1 cellular context compared by ENCODE assay signal in the genomic region with DNA sequence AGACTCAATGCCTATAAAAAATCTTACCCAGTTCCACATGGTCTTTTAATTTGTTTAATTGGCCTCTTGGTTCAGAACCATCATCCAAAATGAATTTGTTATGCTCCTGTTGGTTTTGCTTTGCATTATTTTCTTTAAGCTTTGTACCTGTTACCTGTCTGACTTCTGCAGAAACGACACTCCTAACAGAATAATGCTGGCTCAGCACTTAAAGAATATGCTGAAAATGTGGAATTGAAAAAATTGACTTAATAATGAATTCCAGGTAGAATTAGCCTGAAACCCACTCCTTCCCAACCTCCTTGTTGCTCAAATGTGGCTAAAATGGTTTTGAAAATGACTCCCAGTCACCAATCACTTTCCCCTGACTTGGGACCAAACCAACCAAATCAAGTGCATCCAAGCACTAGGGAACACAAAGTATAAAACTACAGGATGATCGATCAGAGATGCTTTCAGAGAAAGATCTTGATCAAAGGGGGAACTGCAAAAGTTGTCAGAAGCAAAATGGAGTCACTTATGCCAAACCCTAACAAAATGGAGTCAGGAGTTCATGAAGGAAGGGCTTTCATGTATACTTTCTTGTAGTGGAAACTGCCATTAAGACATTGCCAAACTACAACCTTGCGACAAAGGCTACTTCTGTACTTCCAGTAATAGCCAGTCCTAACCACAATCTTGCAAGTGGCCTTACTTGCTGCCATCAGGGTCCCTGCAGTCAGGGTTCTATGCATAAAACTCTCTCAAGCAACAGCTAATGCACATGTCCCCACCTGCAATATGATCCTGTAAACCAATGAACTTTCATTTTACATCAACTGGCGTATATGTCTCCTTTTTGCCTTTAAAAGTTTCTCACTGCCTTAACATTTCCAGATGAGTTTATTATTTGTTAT.
A peak's percentile ranks its signal among the peaks of the same experiment; 100 is the strongest.
TF ChIP-seq lines count a peak whose summit lies in the region.

No MANE protein-coding gene starts in this region.

TF ChIP-seq in K562, 482 proteins besides CTCF, POLR2A, EP300 and RAD21 (continued from another document and continues in another):
- TF ChIP-seq, protein P1, sequence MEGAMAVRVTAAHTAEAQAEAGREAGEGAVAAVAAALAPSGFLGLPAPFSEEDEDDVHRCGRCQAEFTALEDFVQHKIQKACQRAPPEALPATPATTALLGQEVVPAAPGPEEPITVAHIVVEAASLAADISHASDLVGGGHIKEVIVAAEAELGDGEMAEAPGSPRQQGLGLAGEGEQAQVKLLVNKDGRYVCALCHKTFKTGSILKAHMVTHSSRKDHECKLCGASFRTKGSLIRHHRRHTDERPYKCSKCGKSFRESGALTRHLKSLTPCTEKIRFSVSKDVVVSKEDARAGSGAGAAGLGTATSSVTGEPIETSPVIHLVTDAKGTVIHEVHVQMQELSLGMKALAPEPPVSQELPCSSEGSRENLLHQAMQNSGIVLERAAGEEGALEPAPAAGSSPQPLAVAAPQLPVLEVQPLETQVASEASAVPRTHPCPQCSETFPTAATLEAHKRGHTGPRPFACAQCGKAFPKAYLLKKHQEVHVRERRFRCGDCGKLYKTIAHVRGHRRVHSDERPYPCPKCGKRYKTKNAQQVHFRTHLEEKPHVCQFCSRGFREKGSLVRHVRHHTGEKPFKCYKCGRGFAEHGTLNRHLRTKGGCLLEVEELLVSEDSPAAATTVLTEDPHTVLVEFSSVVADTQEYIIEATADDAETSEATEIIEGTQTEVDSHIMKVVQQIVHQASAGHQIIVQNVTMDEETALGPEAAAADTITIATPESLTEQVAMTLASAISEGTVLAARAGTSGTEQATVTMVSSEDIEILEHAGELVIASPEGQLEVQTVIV (CRISPR knock-in tag; IDR thresholded peaks at IDR 0.05; ENCODE audit: borderline replicate concordance) = no peak
- TF ChIP-seq KAT7 (CRISPR knock-in tag; IDR thresholded peaks at IDR 0.05; ENCODE audit: borderline replicate concordance) = no peak
- no peak for TF ChIP-seq ZKSCAN3 (CRISPR knock-in tag; IDR thresholded peaks at IDR 0.05)
- no peak for TF ChIP-seq NFYB (IDR thresholded peaks at IDR 0.05; ENCODE audit: extremely low read depth, insufficient read length)
- TF ChIP-seq KLF16 (IDR thresholded peaks at IDR 0.05) = no peak
- TF ChIP-seq SMAD2 (IDR thresholded peaks at IDR 0.05; ENCODE audit: low read depth, low read length) = no peak
- TF ChIP-seq SMAD3 (CRISPR knock-in tag; conservative IDR thresholded peaks at IDR 0.05) = peak; percentile 94
- peak; percentile 76; the same call in 1 of the 2 replicates for TF ChIP-seq PYGO2 (tag; IDR thresholded peaks at IDR 0.05)
- no peak for TF ChIP-seq KDM4B (IDR thresholded peaks at IDR 0.05; ENCODE audit: borderline replicate concordance in 2 of 2, low read depth in 1 of 2)
- TF ChIP-seq NCOA2 (IDR thresholded peaks at IDR 0.05; ENCODE audit: partially characterized antibody in 2 of 2) = no peak
- TF ChIP-seq, protein P2, sequence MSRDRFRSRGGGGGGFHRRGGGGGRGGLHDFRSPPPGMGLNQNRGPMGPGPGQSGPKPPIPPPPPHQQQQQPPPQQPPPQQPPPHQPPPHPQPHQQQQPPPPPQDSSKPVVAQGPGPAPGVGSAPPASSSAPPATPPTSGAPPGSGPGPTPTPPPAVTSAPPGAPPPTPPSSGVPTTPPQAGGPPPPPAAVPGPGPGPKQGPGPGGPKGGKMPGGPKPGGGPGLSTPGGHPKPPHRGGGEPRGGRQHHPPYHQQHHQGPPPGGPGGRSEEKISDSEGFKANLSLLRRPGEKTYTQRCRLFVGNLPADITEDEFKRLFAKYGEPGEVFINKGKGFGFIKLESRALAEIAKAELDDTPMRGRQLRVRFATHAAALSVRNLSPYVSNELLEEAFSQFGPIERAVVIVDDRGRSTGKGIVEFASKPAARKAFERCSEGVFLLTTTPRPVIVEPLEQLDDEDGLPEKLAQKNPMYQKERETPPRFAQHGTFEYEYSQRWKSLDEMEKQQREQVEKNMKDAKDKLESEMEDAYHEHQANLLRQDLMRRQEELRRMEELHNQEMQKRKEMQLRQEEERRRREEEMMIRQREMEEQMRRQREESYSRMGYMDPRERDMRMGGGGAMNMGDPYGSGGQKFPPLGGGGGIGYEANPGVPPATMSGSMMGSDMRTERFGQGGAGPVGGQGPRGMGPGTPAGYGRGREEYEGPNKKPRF (IDR thresholded peaks at IDR 0.05; ENCODE audit: low read depth, low read length) = no peak
- TF ChIP-seq KLF1 (tag; IDR thresholded peaks at IDR 0.05) = no peak
- TF ChIP-seq POLR3G (IDR thresholded peaks at IDR 0.05; ENCODE audit: extremely low read depth, insufficient read length, insufficient replicate concordance) = no peak
- no peak for TF ChIP-seq LEF1 (IDR thresholded peaks at IDR 0.05)
- no peak for TF ChIP-seq TCF7 (IDR thresholded peaks at IDR 0.05; ENCODE audit: borderline replicate concordance)
- TF ChIP-seq, protein P3, sequence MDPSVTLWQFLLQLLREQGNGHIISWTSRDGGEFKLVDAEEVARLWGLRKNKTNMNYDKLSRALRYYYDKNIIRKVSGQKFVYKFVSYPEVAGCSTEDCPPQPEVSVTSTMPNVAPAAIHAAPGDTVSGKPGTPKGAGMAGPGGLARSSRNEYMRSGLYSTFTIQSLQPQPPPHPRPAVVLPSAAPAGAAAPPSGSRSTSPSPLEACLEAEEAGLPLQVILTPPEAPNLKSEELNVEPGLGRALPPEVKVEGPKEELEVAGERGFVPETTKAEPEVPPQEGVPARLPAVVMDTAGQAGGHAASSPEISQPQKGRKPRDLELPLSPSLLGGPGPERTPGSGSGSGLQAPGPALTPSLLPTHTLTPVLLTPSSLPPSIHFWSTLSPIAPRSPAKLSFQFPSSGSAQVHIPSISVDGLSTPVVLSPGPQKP (CRISPR knock-in tag; IDR thresholded peaks at IDR 0.05) = no peak
- TF ChIP-seq ZBTB26 (CRISPR knock-in tag; IDR thresholded peaks at IDR 0.05) = no peak
- TF ChIP-seq POLR2AphosphoS2 (IDR thresholded peaks at IDR 0.05; ENCODE audit: low read length) = no peak
- no peak for TF ChIP-seq CBFA2T2 (conservative IDR thresholded peaks at IDR 0.05)
- TF ChIP-seq PHF21A (IDR thresholded peaks at IDR 0.05; ENCODE audit: borderline replicate concordance, low read depth) = no peak
- no peak for TF ChIP-seq KAT8 (IDR thresholded peaks at IDR 0.05; ENCODE audit: low read depth)
- no peak for TF ChIP-seq CXXC5 (CRISPR knock-in tag; IDR thresholded peaks at IDR 0.05)
- TF ChIP-seq THAP12 (CRISPR knock-in tag; IDR thresholded peaks at IDR 0.05) = no peak
- 0 out of 2 replicates have a peak, but pooled peaks have one; percentile 20 for TF ChIP-seq ZSCAN32 (CRISPR knock-in tag; IDR thresholded peaks at IDR 0.05)
- peak; percentile 90 for TF ChIP-seq MAFK (IDR thresholded peaks at IDR 0.05; ENCODE audit: low read length)
- no peak for TF ChIP-seq STAG1 (CRISPR knock-in tag; IDR thresholded peaks at IDR 0.05; ENCODE audit: borderline replicate concordance)
- no peak for TF ChIP-seq THRB (CRISPR knock-in tag; conservative IDR thresholded peaks at IDR 0.05)
- TF ChIP-seq CHD4 (IDR thresholded peaks at IDR 0.05; ENCODE audit: insufficient read depth, insufficient replicate concordance, low read depth, low read length, poor library complexity, severe bottlenecking) = no peak
- no peak for TF ChIP-seq CCNT2 (IDR thresholded peaks at IDR 0.05; ENCODE audit: borderline replicate concordance, extremely low read depth, insufficient read length, low read depth, low read length)
- TF ChIP-seq, protein P4, sequence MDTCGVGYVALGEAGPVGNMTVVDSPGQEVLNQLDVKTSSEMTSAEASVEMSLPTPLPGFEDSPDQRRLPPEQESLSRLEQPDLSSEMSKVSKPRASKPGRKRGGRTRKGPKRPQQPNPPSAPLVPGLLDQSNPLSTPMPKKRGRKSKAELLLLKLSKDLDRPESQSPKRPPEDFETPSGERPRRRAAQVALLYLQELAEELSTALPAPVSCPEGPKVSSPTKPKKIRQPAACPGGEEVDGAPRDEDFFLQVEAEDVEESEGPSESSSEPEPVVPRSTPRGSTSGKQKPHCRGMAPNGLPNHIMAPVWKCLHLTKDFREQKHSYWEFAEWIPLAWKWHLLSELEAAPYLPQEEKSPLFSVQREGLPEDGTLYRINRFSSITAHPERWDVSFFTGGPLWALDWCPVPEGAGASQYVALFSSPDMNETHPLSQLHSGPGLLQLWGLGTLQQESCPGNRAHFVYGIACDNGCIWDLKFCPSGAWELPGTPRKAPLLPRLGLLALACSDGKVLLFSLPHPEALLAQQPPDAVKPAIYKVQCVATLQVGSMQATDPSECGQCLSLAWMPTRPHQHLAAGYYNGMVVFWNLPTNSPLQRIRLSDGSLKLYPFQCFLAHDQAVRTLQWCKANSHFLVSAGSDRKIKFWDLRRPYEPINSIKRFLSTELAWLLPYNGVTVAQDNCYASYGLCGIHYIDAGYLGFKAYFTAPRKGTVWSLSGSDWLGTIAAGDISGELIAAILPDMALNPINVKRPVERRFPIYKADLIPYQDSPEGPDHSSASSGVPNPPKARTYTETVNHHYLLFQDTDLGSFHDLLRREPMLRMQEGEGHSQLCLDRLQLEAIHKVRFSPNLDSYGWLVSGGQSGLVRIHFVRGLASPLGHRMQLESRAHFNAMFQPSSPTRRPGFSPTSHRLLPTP (IDR thresholded peaks at IDR 0.05; ENCODE audit: borderline replicate concordance, extremely low read depth, insufficient read length) = no peak
- no peak for TF ChIP-seq FUS (optimal IDR thresholded peaks at IDR 0.05; ENCODE audit: low read depth, low read length)
- TF ChIP-seq MED1 (CRISPR knock-in tag; IDR thresholded peaks at IDR 0.05; ENCODE audit: borderline replicate concordance) = no peak
- TF ChIP-seq, protein P5, sequence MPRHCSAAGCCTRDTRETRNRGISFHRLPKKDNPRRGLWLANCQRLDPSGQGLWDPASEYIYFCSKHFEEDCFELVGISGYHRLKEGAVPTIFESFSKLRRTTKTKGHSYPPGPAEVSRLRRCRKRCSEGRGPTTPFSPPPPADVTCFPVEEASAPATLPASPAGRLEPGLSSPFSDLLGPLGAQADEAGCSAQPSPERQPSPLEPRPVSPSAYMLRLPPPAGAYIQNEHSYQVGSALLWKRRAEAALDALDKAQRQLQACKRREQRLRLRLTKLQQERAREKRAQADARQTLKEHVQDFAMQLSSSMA (CRISPR knock-in tag; IDR thresholded peaks at IDR 0.05) = no peak
- no peak for TF ChIP-seq PURB (CRISPR knock-in tag; IDR thresholded peaks at IDR 0.05; ENCODE audit: low read depth)
- no peak for TF ChIP-seq BRD4 (IDR thresholded peaks at IDR 0.05)
- no peak for TF ChIP-seq CHCHD3 (CRISPR knock-in tag; IDR thresholded peaks at IDR 0.05)
- TF ChIP-seq BDP1 (IDR thresholded peaks at IDR 0.05; ENCODE audit: insufficient read depth, insufficient read length) = no peak
- no peak for TF ChIP-seq POLR2B (IDR thresholded peaks at IDR 0.05; ENCODE audit: low read depth, partially characterized antibody)
- TF ChIP-seq, protein P6, sequence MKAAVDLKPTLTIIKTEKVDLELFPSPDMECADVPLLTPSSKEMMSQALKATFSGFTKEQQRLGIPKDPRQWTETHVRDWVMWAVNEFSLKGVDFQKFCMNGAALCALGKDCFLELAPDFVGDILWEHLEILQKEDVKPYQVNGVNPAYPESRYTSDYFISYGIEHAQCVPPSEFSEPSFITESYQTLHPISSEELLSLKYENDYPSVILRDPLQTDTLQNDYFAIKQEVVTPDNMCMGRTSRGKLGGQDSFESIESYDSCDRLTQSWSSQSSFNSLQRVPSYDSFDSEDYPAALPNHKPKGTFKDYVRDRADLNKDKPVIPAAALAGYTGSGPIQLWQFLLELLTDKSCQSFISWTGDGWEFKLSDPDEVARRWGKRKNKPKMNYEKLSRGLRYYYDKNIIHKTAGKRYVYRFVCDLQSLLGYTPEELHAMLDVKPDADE (conservative IDR thresholded peaks at IDR 0.05; ENCODE audit: control insufficient read depth, low read depth, low read length) = no peak
- no peak for TF ChIP-seq MTF1 (CRISPR knock-in tag; IDR thresholded peaks at IDR 0.05; ENCODE audit: borderline replicate concordance)
